ENCODE assay signal across 8 cellular contexts in genomic region chr9:22119537-22120167, GRCh38.
DNase-seq lines count a peak whose midpoint lies in the region; ATAC-seq and TF ChIP-seq lines count a peak whose summit lies in the region.

No MANE protein-coding gene starts in this region.

- H3K79me2 ChIP-seq in mammary epithelial cell (ENCODE audit: insufficient read depth, low read length): no peaks in the 10 kb centered on the region
- H3K79me2 ChIP-seq in hepatocyte: no peaks in the 10 kb centered on the region

- H3K9ac ChIP-seq in mammary epithelial cell (ENCODE audit: insufficient read depth, low read length): no peak overlapping the region

- BruUV-seq in mammary epithelial cell (replicated peaks; lab: Mats Ljungman, UMichigan): no TSS peak

- H3K9me3 ChIP-seq in mammary epithelial cell (replicated peaks; ENCODE audit: insufficient read depth, low read length) (no peaks in the 10 kb centered on the region), breast epithelium (no peaks in the 10 kb centered on the region), T-helper 17 cell (ENCODE audit: control insufficient read depth, low read length, poor library complexity, severe bottlenecking) (no peaks in the 10 kb centered on the region), hepatocyte (ENCODE audit: low read depth) (no peaks in the 10 kb centered on the region)

- peaks cover 2% of the 10 kb centered on the region for H3K36me3 Mint-ChIP-seq in T-helper 17 cell (ENCODE audit: low read depth)

- H3K27me3 Mint-ChIP-seq in T-helper 17 cell: peaks cover 4% of the 10 kb centered on the region

- H3K4me3 ChIP-seq in mammary epithelial cell (replicated peaks in 1 of 3; ENCODE audit: insufficient read depth in 1 of 3, low read depth in 2 of 3, low read length in 3 of 3) (no peak overlapping the region), breast epithelium (no peak overlapping the region), hepatocyte (no peak overlapping the region)

- no peak overlapping the region for H3K27ac Mint-ChIP-seq in T-helper 17 cell

- intact Hi-C loops in mammary epithelial cell (cut with micrococcal nuclease): loop anchor here (1.0 to 2.0 kb wide), 5 partner anchors 79 to 305 kb away; partner anchors contain the start of gene CDKN2B
- intact Hi-C loops in breast epithelium (cut with DNase I; ENCODE audit: low total_unique reads): no loop called here

- H3K27me3 ChIP-seq in mammary epithelial cell (ENCODE audit: insufficient read depth, low read length) (no peaks in the 10 kb centered on the region), breast epithelium (no peaks in the 10 kb centered on the region), hepatocyte (no peaks in the 10 kb centered on the region)

- H3K4me1 ChIP-seq in mammary epithelial cell (ENCODE audit: insufficient read depth, low read length): peaks cover 28% of the 10 kb centered on the region
- no peaks in the 10 kb centered on the region for H3K4me1 ChIP-seq in breast epithelium
- peaks cover 19% of the 10 kb centered on the region for H3K4me1 ChIP-seq in hepatocyte (ENCODE audit: insufficient read depth)

- H3K36me3 ChIP-seq in mammary epithelial cell (ENCODE audit: insufficient read depth, low read length) (no peaks in the 10 kb centered on the region), breast epithelium (no peaks in the 10 kb centered on the region), hepatocyte (replicated peaks; ENCODE audit: insufficient read depth, low read depth) (no peaks in the 10 kb centered on the region)

- no peak overlapping the region for H3K4me2 ChIP-seq in mammary epithelial cell (ENCODE audit: insufficient read depth, low read depth, low read length)
- no peak overlapping the region for H3K4me2 ChIP-seq in hepatocyte

- TF ChIP-seq CTCF in mammary epithelial cell (conservative IDR thresholded peaks at IDR 0.05 in 1 of 2, IDR thresholded peaks at IDR 0.05 in 1 of 2; ENCODE audit: extremely low read depth in 1 of 2, insufficient read depth in 1 of 2, low read depth in 1 of 2, low read length in 2 of 2) (peak; percentile 65 to 71), breast epithelium (IDR thresholded peaks at IDR 0.05) (peak in 1 of 3 donors; percentile 18), hepatocyte (IDR thresholded peaks at IDR 0.05; ENCODE audit: poor library complexity) (peak; percentile 48)

- H3K27ac ChIP-seq in mammary epithelial cell (ENCODE audit: insufficient read depth, low read depth, low read length) (no peak overlapping the region), breast epithelium (no peak overlapping the region), hepatocyte (no peak overlapping the region)

- DNase-seq in mammary epithelial cell (peak; percentile 59), breast epithelium (ENCODE audit: low spot score in 2 of 2) (no peak), T-helper 17 cell (no peak), hepatocyte (ENCODE audit: low spot score) (no peak), NCI-H345 (lab: John Stamatoyannopoulos, UW) (no peak), NCI-H2196 treated with DMSO at 0.1 percent for 48 hours (lab: John Stamatoyannopoulos, UW; ENCODE audit: unreplicated experiment) (no peak)

- no peak for TF ChIP-seq POLR2A in breast epithelium (IDR thresholded peaks at IDR 0.05)

- H3K4me1 Mint-ChIP-seq in T-helper 17 cell: peaks cover 15% of the 10 kb centered on the region

- no peaks in the 10 kb centered on the region for H4K20me1 ChIP-seq in mammary epithelial cell (ENCODE audit: insufficient read depth, low read length)
- no peaks in the 10 kb centered on the region for H4K20me1 ChIP-seq in hepatocyte (ENCODE audit: insufficient read depth, poor library complexity, severe bottlenecking)

- WGBS in mammary epithelial cell (ENCODE audit: low coverage, missing lambda C conversion rate): 34% methylated on average over 3 of the region's 3 CpGs
- WGBS in hepatocyte (ENCODE audit: low lambda C conversion rate, missing lambda C conversion rate): 34% methylated on average over 3 of the region's 3 CpGs

- dilution Hi-C loops in mammary epithelial cell (cut with HindIII; ENCODE audit: low sequenced_read_pairs): loop anchor here (5.0 kb wide), 1 partner anchor 82 kb away; no protein-coding TSS in a partner anchor

- ATAC-seq in HG03025 (IDR thresholded peaks at IDR 0.05; ENCODE audit: low FRiP score, unreplicated experiment): peak; percentile 68
- ATAC-seq in T-helper 17 cell: peak; percentile 77
- no peak for ATAC-seq in HG03571 (IDR thresholded peaks at IDR 0.05; ENCODE audit: unreplicated experiment)

- H2AFZ ChIP-seq in mammary epithelial cell (ENCODE audit: low read depth, low read length) (no peak overlapping the region), hepatocyte (no peak overlapping the region)

- CTCF ChIA-PET in mammary epithelial cell (lab: Charles Lee; ENCODE audit: low non-redundant PET): interaction anchor here (0.6 to 1.1 kb wide), 5 partner anchors 9 to 306 kb away, joined by 3 to 7 read pairs (median 4); no protein-coding TSS in a partner anchor

- in situ Hi-C loops in mammary epithelial cell (cut with MboI; ENCODE audit: low sequenced_read_pairs in 2 of 2): loop anchor here (10.0 kb wide), 2 partner anchors 115 to 305 kb away; no protein-coding TSS in a partner anchor

- no peaks in the 10 kb centered on the region for H3K9me2 ChIP-seq in hepatocyte (replicated peaks; ENCODE audit: insufficient read depth)

- no peak overlapping the region for H3K4me3 Mint-ChIP-seq in T-helper 17 cell
